8 cellular contexts compared by ENCODE assay signal in genomic region chr5:43066231-43066798, GRCh38. TPM values are rescaled to one million over a fixed set of nuclear protein-coding genes. Genes with fewer than 3 reads are reported as not detected.
DNase-seq lines count a peak whose midpoint lies in the region; ATAC-seq and TF ChIP-seq lines count a peak whose summit lies in the region.

No MANE protein-coding gene starts in this region.

- DNase-seq in DMS 273 treated with DMSO at 0.1 percent for 48 hours (lab: John Stamatoyannopoulos, UW) (peak; percentile 49), LNCaP clone FGC (ENCODE audit: low read depth) (no peak), SK-N-SH (peak; percentile 75), left ventricle myocardium inferior (peak; percentile 78), prostate gland (ENCODE audit: low spot score) (peak; percentile 70), upper lobe of right lung (peak; percentile 90)

- no peaks in the 10 kb centered on the region for H3K27me3 ChIP-seq in SK-N-SH (ENCODE audit: insufficient read depth)
- H3K27me3 ChIP-seq in left ventricle myocardium inferior (ENCODE audit: low read depth), result no peaks in the 10 kb centered on the region
- H3K27me3 ChIP-seq in prostate gland (replicated peaks; ENCODE audit: insufficient read depth), result no peaks in the 10 kb centered on the region
- H3K27me3 ChIP-seq in upper lobe of right lung, result no peaks in the 10 kb centered on the region

- H3K9ac ChIP-seq in SK-N-SH, result peak overlapping the region; percentile 84

- 2% methylated on average over 9 of the region's 57 CpGs for WGBS in SK-N-SH (ENCODE audit: low lambda C conversion rate)
- WGBS in adipose tissue, 3 donors, result 0% methylated on average over 57 of the region's 57 CpGs
- WGBS in prostate gland, result 0% methylated on average over 52 of the region's 57 CpGs

- peak overlapping the region; percentile 91 for H3K4me2 ChIP-seq in SK-N-SH

- H3K27ac ChIP-seq in SK-N-SH (ENCODE audit: low read depth in 2 of 2, low read length in 1 of 2) (peak overlapping the region; percentile 90 to 97), adipose tissue (ENCODE audit: low read depth, low read length) (peak overlapping the region; percentile 92), left ventricle myocardium inferior (replicated peaks) (peak overlapping the region; percentile 98), prostate gland (peak overlapping the region; percentile 98 to 99), upper lobe of right lung (peak overlapping the region; percentile 100)

- peaks cover 65% of the 10 kb centered on the region for H3K79me2 ChIP-seq in SK-N-SH (ENCODE audit: insufficient read depth)

- peaks cover 9 to 16% of the 10 kb centered on the region in 2 experiments for H3K36me3 ChIP-seq in SK-N-SH (replicated peaks in 1 of 2; ENCODE audit: control insufficient read depth in 1 of 2, insufficient read depth in 2 of 2, low read length in 1 of 2)
- H3K36me3 ChIP-seq in left ventricle myocardium inferior, result peaks cover 23% of the 10 kb centered on the region
- H3K36me3 ChIP-seq in prostate gland, result no peaks in the 10 kb centered on the region
- peaks cover 16% of the 10 kb centered on the region for H3K36me3 ChIP-seq in upper lobe of right lung

- H4K20me1 ChIP-seq in SK-N-SH (ENCODE audit: insufficient read depth), result no peaks in the 10 kb centered on the region

- peak overlapping the region; percentile 68 for H2AFZ ChIP-seq in SK-N-SH (ENCODE audit: low read depth)

- peak; percentile 6 for TF ChIP-seq POLR2A in prostate gland (IDR thresholded peaks at IDR 0.05)

- H3K9me3 ChIP-seq in SK-N-SH (no peaks in the 10 kb centered on the region), left ventricle myocardium inferior (replicated peaks) (no peaks in the 10 kb centered on the region), prostate gland (no peaks in the 10 kb centered on the region), upper lobe of right lung (no peaks in the 10 kb centered on the region)

- peak overlapping the region; percentile 85 for H3K4me3 ChIP-seq in LNCaP clone FGC (ENCODE audit: low read depth, low read length)
- peak overlapping the region; percentile 80 to 84 for H3K4me3 ChIP-seq in SK-N-SH (ENCODE audit: low read depth in 2 of 2, low read length in 1 of 2)
- H3K4me3 ChIP-seq in left ventricle myocardium inferior, result peak overlapping the region; percentile 87
- peak overlapping the region; percentile 62 to 77 for H3K4me3 ChIP-seq in prostate gland
- H3K4me3 ChIP-seq in upper lobe of right lung, result peak overlapping the region; percentile 90

- POLR2A ChIA-PET in SK-N-SH (lab: Yijun Ruan, JAX), result interaction anchor here (3.5 kb wide), 1 partner anchor 55 kb away, joined by 17 read pairs; the partner anchor contains the start of gene ZNF131

- CTCF ChIA-PET in SK-N-SH (lab: Yijun Ruan, JAX), result interaction anchor here (1.0 to 3.2 kb wide), 3 partner anchors 25 to 47 kb away, joined by 4 to 14 read pairs (median 6); no protein-coding TSS in a partner anchor

- no peak for TF ChIP-seq RAD21 in SK-N-SH (IDR thresholded peaks at IDR 0.05; ENCODE audit: low read length)

- ATAC-seq in GM21576 (IDR thresholded peaks at IDR 0.05; ENCODE audit: unreplicated experiment) (peak; percentile 23), upper lobe of right lung (peak; percentile 58)

- TF ChIP-seq CTCF in LNCaP clone FGC (IDR thresholded peaks at IDR 0.05; ENCODE audit: control insufficient read depth, extremely low read depth, insufficient read depth), result no peak
- no peak for TF ChIP-seq CTCF in SK-N-SH (IDR thresholded peaks at IDR 0.05)
- TF ChIP-seq CTCF in left ventricle myocardium inferior (IDR thresholded peaks at IDR 0.05; ENCODE audit: borderline replicate concordance), result no peak
- TF ChIP-seq CTCF in prostate gland (IDR thresholded peaks at IDR 0.05), result no peak
- TF ChIP-seq CTCF in upper lobe of right lung (IDR thresholded peaks at IDR 0.05), result no peak

- no peak for TF ChIP-seq EP300 in SK-N-SH (IDR thresholded peaks at IDR 0.05; ENCODE audit: borderline replicate concordance in 1 of 2, low read depth in 1 of 2, low read length in 1 of 2)

- H3F3A ChIP-seq in SK-N-SH (replicated peaks; ENCODE audit: insufficient read depth), result peaks cover 15% of the 10 kb centered on the region

- H3K9me2 ChIP-seq in SK-N-SH, result no peaks in the 10 kb centered on the region

- intact Hi-C loops in left ventricle myocardium inferior (cut with micrococcal nuclease), result no loop called here
- intact Hi-C loops in prostate gland (cut with DNase I), result loop anchor here (10.0 kb wide), 1 partner anchor 248 kb away; the partner anchor contains the start of gene HMGCS1
- intact Hi-C loops in upper lobe of right lung (cut with DNase I), result no loop called here

- H3K4me1 ChIP-seq in SK-N-SH (ENCODE audit: control insufficient read depth in 1 of 2, insufficient read depth in 2 of 2, low read depth in 1 of 2, low read length in 1 of 2) (peaks cover 11 to 13% of the 10 kb centered on the region in 2 experiments; a peak in 3 of 4 replicates), left ventricle myocardium inferior (peaks cover 56% of the 10 kb centered on the region), prostate gland (replicated peaks) (peaks cover 5% of the 10 kb centered on the region), upper lobe of right lung (peaks cover 33% of the 10 kb centered on the region)

TF ChIP-seq in SK-N-SH, 30 proteins besides CTCF, POLR2A, EP300 and RAD21:
- TF ChIP-seq PBX3 (IDR thresholded peaks at IDR 0.05), result no peak
- no peak for TF ChIP-seq MEF2A (IDR thresholded peaks at IDR 0.05; ENCODE audit: borderline replicate concordance, low read depth)
- no peak for TF ChIP-seq RCOR1 (IDR thresholded peaks at IDR 0.05; ENCODE audit: low read length)
- TF ChIP-seq TEAD4 (IDR thresholded peaks at IDR 0.05; ENCODE audit: borderline replicate concordance, insufficient read depth), result 0 out of 2 replicates have a peak, but pooled peaks have one; percentile 7
- no peak; the same call in 1 of the 2 replicates for TF ChIP-seq NRF1 (IDR thresholded peaks at IDR 0.05; ENCODE audit: low read depth, low read length)
- peak; percentile 44; the same call in 1 of the 2 replicates for TF ChIP-seq TAF1 (IDR thresholded peaks at IDR 0.05; ENCODE audit: borderline replicate concordance, low read depth, low read length)
- no peak for TF ChIP-seq USF1 (IDR thresholded peaks at IDR 0.05; ENCODE audit: borderline replicate concordance, low read depth)
- TF ChIP-seq TCF12 (IDR thresholded peaks at IDR 0.05), result no peak
- TF ChIP-seq RXRA (IDR thresholded peaks at IDR 0.05; ENCODE audit: borderline replicate concordance, low read depth), result no peak
- TF ChIP-seq FOXM1 (IDR thresholded peaks at IDR 0.05; ENCODE audit: low read depth), result no peak
- TF ChIP-seq FOSL2 (IDR thresholded peaks at IDR 0.05; ENCODE audit: borderline replicate concordance, low read depth), result no peak
- TF ChIP-seq MXI1 (IDR thresholded peaks at IDR 0.05; ENCODE audit: low read depth, low read length), result peak; percentile 53
- no peak for TF ChIP-seq MAX (IDR thresholded peaks at IDR 0.05; ENCODE audit: low read depth)
- TF ChIP-seq POLR2AphosphoS5 (IDR thresholded peaks at IDR 0.05; ENCODE audit: low read depth, low read length), result no peak
- TF ChIP-seq CHD2 (IDR thresholded peaks at IDR 0.05; ENCODE audit: low read length, partially characterized antibody), result no peak
- TF ChIP-seq FOXJ3 (CRISPR knock-in tag; IDR thresholded peaks at IDR 0.05), result no peak
- no peak for TF ChIP-seq SMC3 (IDR thresholded peaks at IDR 0.05; ENCODE audit: low read depth, low read length)
- TF ChIP-seq RFX5 (IDR thresholded peaks at IDR 0.05; ENCODE audit: low read length), result no peak
- peak; percentile 88 for TF ChIP-seq YY1 (IDR thresholded peaks at IDR 0.05; ENCODE audit: low read depth)
- TF ChIP-seq USF2 (IDR thresholded peaks at IDR 0.05; ENCODE audit: borderline replicate concordance, low read depth, low read length), result no peak

RNA-seq across cellular contexts. Expression of gene ANXA2R, which starts 26.2 kb away (rescaled TPM):
- polyA plus RNA-seq in SK-N-SH (2012; rRNA removed) (1.7 and 1.9 TPM in 2 replicates), adipose tissue (1 to 10 TPM; 1.1 to 5.8 (median 3.1) TPM)
- polyA plus RNA-seq in SK-N-SH (2012; cell fraction: cytosol; rRNA removed), result 0.88 and 1.4 TPM in 2 replicates
- polyA plus RNA-seq in SK-N-SH (2012; cell fraction: nucleus; rRNA removed), result 3.7 and 5.4 TPM in 2 replicates
- total RNA-seq in left ventricle myocardium inferior (0.82 TPM), prostate gland (1 to 10 TPM; 4.5 to 5.3 TPM), upper lobe of right lung (4.8 TPM)

RNA-seq across cellular contexts. Expression of gene ZNF131, which starts 54.4 kb away (rescaled TPM):
- polyA plus RNA-seq in SK-N-SH (2012; rRNA removed), result 17.2 and 22.9 TPM in 2 replicates
- 25.3 and 25.6 TPM in 2 replicates for polyA plus RNA-seq in SK-N-SH (2012; cell fraction: cytosol; rRNA removed)
- 20.2 and 35.9 TPM in 2 replicates for polyA plus RNA-seq in SK-N-SH (2012; cell fraction: nucleus; rRNA removed)
- polyA plus RNA-seq in adipose tissue, result 10 to 100 TPM in 2 of 3 donors, 1 to 10 TPM in 1; 8.5 to 32.4 (median 16.0) TPM
- total RNA-seq in left ventricle myocardium inferior, result 15.0 TPM
- total RNA-seq in prostate gland, result 10 to 100 TPM; 33.9 to 40.3 TPM
- total RNA-seq in upper lobe of right lung, result 26.9 TPM
